Comparison of ENCODE assay signal across 10 cellular contexts in genomic region chr1:115062542-115063004, GRCh38. TPM values are rescaled to one million over a fixed set of nuclear protein-coding genes. Genes with fewer than 3 reads are reported as not detected.
DNase-seq lines count a peak whose midpoint lies in the region; ATAC-seq, FAIRE-seq and TF ChIP-seq lines count a peak whose summit lies in the region.
"Had no signal": no experiment of that assay in that cellular context is flagged by ENCODE, and none has a peak within 500 bp of the region (broad histone marks: within the 10 kb centered on the region; RNA-seq: fewer than 3 reads in every experiment).

No MANE protein-coding gene starts in this region.

- no peak overlapping the region for H3K4me3 Mint-ChIP-seq in activated T-helper 2 cell treated with anti-CD3 and anti-CD28 coated beads, Interferon-gamma antibody, Interleukin-2, Interleukin-4, amounts not matched to agents 10 μg/mL and 5 μg/mL and 100 μg/mL, durations not matched to agents 14 hours and 24 hours and 36 hours (ENCODE audit: low read depth)

- ATAC-seq in HG02588 (IDR thresholded peaks at IDR 0.05; ENCODE audit: unreplicated experiment) (peak; percentile 76), left colon (peak; percentile 60)

- DNase-seq in AML-193 (lab: John Stamatoyannopoulos, UW) (peak; percentile 88), RCC 7860 (ENCODE audit: low spot score) (peak; percentile 90), left colon (peak; percentile 61 to 69), D721Med (ENCODE audit: insufficient read length, low spot score) (no peak), NCI-H748 (lab: John Stamatoyannopoulos, UW; ENCODE audit: unreplicated experiment) (no peak)
- DNase-seq in activated T-helper 2 cell treated with anti-CD3 and anti-CD28 coated beads, Interferon-gamma antibody, Interleukin-2, Interleukin-4, amounts not matched to agents 10 μg/mL and 5 μg/mL and 100 μg/mL, durations not matched to agents 14 hours and 24 hours and 36 hours (ENCODE audit: low spot score) = peak; percentile 92
- DNase-seq in stimulated activated CD8-positive, alpha-beta memory T cell treated with anti-CD3 and anti-CD28 coated beads, Interleukin-7, amount 100 ng/mL, for 1 hour (ENCODE audit: low read depth in 2 of 2) = peak; percentile 83

- H3K36me3 Mint-ChIP-seq in activated T-helper 2 cell treated with anti-CD3 and anti-CD28 coated beads, Interferon-gamma antibody, Interleukin-2, Interleukin-4, amounts not matched to agents 10 μg/mL and 5 μg/mL and 100 μg/mL, durations not matched to agents 14 hours and 24 hours and 36 hours (ENCODE audit: low read depth) = peaks cover 4% of the 10 kb centered on the region

- H3K27me3 Mint-ChIP-seq in activated T-helper 2 cell treated with anti-CD3 and anti-CD28 coated beads, Interferon-gamma antibody, Interleukin-2, Interleukin-4, amounts not matched to agents 10 μg/mL and 5 μg/mL and 100 μg/mL, durations not matched to agents 14 hours and 24 hours and 36 hours (ENCODE audit: low read depth) = no peaks in the 10 kb centered on the region

- TF ChIP-seq CTCF in D721Med (IDR thresholded peaks at IDR 0.05; ENCODE audit: insufficient read depth, missing control alignments) = no peak

- peak overlapping the region; percentile 93 for H3K27ac Mint-ChIP-seq in activated T-helper 2 cell treated with anti-CD3 and anti-CD28 coated beads, Interferon-gamma antibody, Interleukin-2, Interleukin-4, amounts not matched to agents 10 μg/mL and 5 μg/mL and 100 μg/mL, durations not matched to agents 14 hours and 24 hours and 36 hours

- FAIRE-seq in RCC 7860 (lab: Jason Lieb, UNC) (peak; percentile 95), D721Med (lab: Jason Lieb, UNC) (no peak)
- FAIRE-seq: colon had no signal

- peaks cover 36% of the 10 kb centered on the region for H3K4me1 Mint-ChIP-seq in activated T-helper 2 cell treated with anti-CD3 and anti-CD28 coated beads, Interferon-gamma antibody, Interleukin-2, Interleukin-4, amounts not matched to agents 10 μg/mL and 5 μg/mL and 100 μg/mL, durations not matched to agents 14 hours and 24 hours and 36 hours (ENCODE audit: low read depth)

- intact Hi-C loops in activated T-helper 2 cell treated with anti-CD3 and anti-CD28 coated beads, Interferon-gamma antibody, Interleukin-2, Interleukin-4, amounts not matched to agents 10 μg/mL and 5 μg/mL and 100 μg/mL, durations not matched to agents 14 hours and 24 hours and 36 hours (cut with micrococcal nuclease) = loop anchor here (1.0 to 5.0 kb wide), 5 partner anchors 9 to 1870 kb away; partner anchors contain the start of gene DENND2C
- intact Hi-C loops in left colon (cut with DNase I, micrococcal nuclease) = no loop called here

- H3K9me3 Mint-ChIP-seq in activated T-helper 2 cell treated with anti-CD3 and anti-CD28 coated beads, Interferon-gamma antibody, Interleukin-2, Interleukin-4, amounts not matched to agents 10 μg/mL and 5 μg/mL and 100 μg/mL, durations not matched to agents 14 hours and 24 hours and 36 hours = peaks cover 7% of the 10 kb centered on the region

RNA-seq across cellular contexts. Expression of gene TSPAN2, which starts 26.7 kb away (rescaled TPM):
- 0.27 and 0.76 TPM in 2 replicates for total RNA-seq in activated T-helper 2 cell treated with anti-CD3 and anti-CD28 coated beads, Interferon-gamma antibody, Interleukin-2, Interleukin-4, amounts not matched to agents 10 μg/mL and 5 μg/mL and 100 μg/mL, durations not matched to agents 14 hours and 24 hours and 36 hours
- total RNA-seq in left colon = 10 to 100 TPM in 1 of 2 donors, 1 to 10 TPM in 1; 3.3 to 12.1 TPM

RNA-seq across cellular contexts. Expression of gene TSHB, which starts 32.9 kb away (rescaled TPM):
- not detected in 2 replicates for total RNA-seq in activated T-helper 2 cell treated with anti-CD3 and anti-CD28 coated beads, Interferon-gamma antibody, Interleukin-2, Interleukin-4, amounts not matched to agents 10 μg/mL and 5 μg/mL and 100 μg/mL, durations not matched to agents 14 hours and 24 hours and 36 hours
- not detected for total RNA-seq in left colon
- total RNA-seq: Caco-2 had no signal

Comparison
In these comparisons a context has a peak if more than half of its experiments do, and no peak if none do; other contexts are left out.
1. DNase-seq: peak in AML-193 (2 of 2), RCC 7860 (single experiment), activated T-helper 2 cell treated with anti-CD3 and anti-CD28 coated beads, Interferon-gamma antibody, Interleukin-2, Interleukin-4, amounts not matched to agents 10 μg/mL and 5 μg/mL and 100 μg/mL, durations not matched to agents 14 hours and 24 hours and 36 hours (single experiment), left colon (2 of 2) and stimulated activated CD8-positive, alpha-beta memory T cell treated with anti-CD3 and anti-CD28 coated beads, Interleukin-7, amount 100 ng/mL, for 1 hour (2 of 2); none in D721Med (single experiment) and NCI-H748 (single experiment).